11 cellular contexts compared by ENCODE assay signal in the genomic region with DNA sequence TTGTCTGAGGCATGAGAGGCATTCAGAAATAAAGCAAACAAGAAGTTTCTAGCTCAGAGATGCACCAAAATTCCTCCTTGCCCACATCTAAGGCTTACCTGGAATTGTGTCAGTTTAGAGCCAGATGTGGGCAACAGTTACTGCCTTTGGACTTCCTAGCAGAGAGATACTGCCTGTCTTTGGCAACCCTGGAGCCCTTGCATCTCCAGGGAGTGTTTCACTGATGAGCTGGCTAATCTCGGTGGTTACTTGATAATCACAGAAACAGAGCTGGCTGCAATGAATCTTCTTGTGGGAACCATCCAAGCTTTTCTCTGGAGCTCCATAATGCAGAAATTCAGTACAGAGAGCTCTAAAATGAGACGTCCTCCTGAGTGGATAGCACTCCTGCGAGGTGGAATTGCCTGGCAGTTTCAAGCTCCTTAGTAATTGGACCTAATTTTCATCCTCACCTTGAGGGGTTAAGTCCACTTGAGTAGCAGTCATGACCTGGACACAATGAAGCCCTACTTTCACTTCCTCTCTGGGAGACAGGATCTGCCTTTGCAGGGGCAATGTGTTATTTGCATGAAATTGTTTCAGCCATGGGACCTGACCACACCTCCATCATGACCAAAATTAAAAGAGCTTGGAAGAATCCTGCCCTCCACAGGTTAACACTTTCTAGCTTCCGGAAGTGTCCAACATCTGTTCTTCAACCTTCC.
A peak's percentile ranks its signal among the peaks of the same experiment; 100 is the strongest.
DNase-seq lines count a peak whose midpoint lies in the region; ATAC-seq and TF ChIP-seq lines count a peak whose summit lies in the region.
"Had no signal": no experiment of that assay in that cellular context is flagged by ENCODE, and none has a peak within 500 bp of the region (broad histone marks: within the 10 kb centered on the region; RNA-seq: fewer than 3 reads in every experiment).

No MANE protein-coding gene starts in this region.

- intact Hi-C loops in tibial artery (cut with DNase I; ENCODE audit: low total_unique reads): no loop called here

- ATAC-seq in GM21381 (IDR thresholded peaks at IDR 0.05; ENCODE audit: unreplicated experiment): peak; percentile 73

- H3K4me3 ChIP-seq in fibroblast of the aortic adventitia (ENCODE audit: low read depth, low read length) (no peak overlapping the region), tibial artery (no peak overlapping the region)

- no peak for TF ChIP-seq CTCF in fibroblast of the aortic adventitia (IDR thresholded peaks at IDR 0.05; ENCODE audit: insufficient read depth, low read length)
- no peak for TF ChIP-seq CTCF in tibial artery (IDR thresholded peaks at IDR 0.05)

- H3K27me3 ChIP-seq in tibial artery: no peaks in the 10 kb centered on the region

- peak; percentile 63 for DNase-seq in AG20443 (ENCODE audit: low spot score)
- peak; percentile 57 for DNase-seq in M059J (ENCODE audit: low read depth)
- DNase-seq in fibroblast of the aortic adventitia (ENCODE audit: low read depth): peak; percentile 31
- no peak for DNase-seq in NCI-H526 treated with DMSO at 0.1 percent for 48 hours (lab: John Stamatoyannopoulos, UW)
- no peak for DNase-seq in DMS53 (lab: John Stamatoyannopoulos, UW)
- no peak for DNase-seq in tibial artery
- DNase-seq in NCI-H1694 treated with DMSO at 0.1 percent for 48 hours (lab: John Stamatoyannopoulos, UW): no peak
- DNase-seq: activated CD4-positive, alpha-beta T cell treated with anti-CD3 and anti-CD28 coated beads, Interleukin-2, amount 50 U/mL, for 4 hours; NCI-H1930 had no signal

- no peaks in the 10 kb centered on the region for H3K9me3 ChIP-seq in tibial artery

- H3K36me3 ChIP-seq in tibial artery: no peaks in the 10 kb centered on the region

- H3K4me1 ChIP-seq in tibial artery: peaks cover 0 to 19% (median 7%) of the 10 kb centered on the region in 4 donors

- H3K27ac ChIP-seq in tibial artery: no peak overlapping the region
- H3K27ac ChIP-seq: HL-60 had no signal

Comparison
In these comparisons a context has a peak if more than half of its experiments do, and no peak if none do; other contexts are left out.
1. DNase-seq: peak in AG20443 (single experiment), M059J (single experiment) and fibroblast of the aortic adventitia (single experiment); none in NCI-H526 treated with DMSO at 0.1 percent for 48 hours (single experiment), DMS53 (single experiment), tibial artery (0 of 2) and NCI-H1694 treated with DMSO at 0.1 percent for 48 hours (single experiment).